In genomic region chr1:155070392-155070700, GRCh38 we compare ENCODE assay signal across 11 cellular contexts. TPM values are rescaled to one million over a fixed set of nuclear protein-coding genes. Genes with fewer than 3 reads are reported as not detected.
DNase-seq lines count a peak whose midpoint lies in the region; ATAC-seq, FAIRE-seq and TF ChIP-seq lines count a peak whose summit lies in the region.
"Had no signal": no experiment of that assay in that cellular context is flagged by ENCODE, and none has a peak within 500 bp of the region (broad histone marks: within the 10 kb centered on the region; RNA-seq: fewer than 3 reads in every experiment).

No MANE protein-coding gene starts in this region.

- H3K36me3 ChIP-seq in HUES64 (ENCODE audit: insufficient read depth, low read length) (peaks cover 23% of the 10 kb centered on the region), duodenal mucosa (ENCODE audit: control insufficient read depth in 1 of 2, insufficient read depth in 2 of 2, low read length in 2 of 2) (peaks cover 0 to 18% of the 10 kb centered on the region in 2 donors)
- peaks cover 0 to 21% (median 0%) of the 10 kb centered on the region in 3 experiments for H3K36me3 ChIP-seq in naive thymus-derived CD4-positive, alpha-beta T cell (ENCODE audit: control insufficient read depth in 2 of 3, insufficient read depth in 3 of 3, low read length in 3 of 3)

- 77% methylated on average over 10 of the region's 13 CpGs for WGBS in A549 (ENCODE audit: missing lambda C conversion rate)
- WGBS in HUES64 = 6% methylated on average over 13 of the region's 13 CpGs

- no peak for TF ChIP-seq EP300 in A549 (IDR thresholded peaks at IDR 0.05)

- H3K36me3 Mint-ChIP-seq in naive thymus-derived CD4-positive, alpha-beta T cell = peaks cover 0 to 11% (median 0%) of the 10 kb centered on the region in 5 donors

- H3K27me3 Mint-ChIP-seq in naive thymus-derived CD4-positive, alpha-beta T cell = peaks cover 0 to 9% (median 0%) of the 10 kb centered on the region in 5 donors

- TF ChIP-seq RAD21 in A549 (conservative IDR thresholded peaks at IDR 0.05 in 1 of 2, IDR thresholded peaks at IDR 0.05 in 1 of 2) = no peak

- CTCF ChIA-PET in A549 (lab: Yijun Ruan, JAX) = interaction anchor here (1.0 to 27.3 kb wide), 6 partner anchors 10 to 104 kb away, joined by 3 to 350 read pairs (median 8); partner anchors contain the start of genes ADAM15 and EFNA4
- CTCF ChIA-PET in naive thymus-derived CD4-positive, alpha-beta T cell (lab: Charles Lee) = interaction anchor here (0.6 to 3.4 kb wide), 6 partner anchors 9 to 139 kb away, joined by 3 to 25 read pairs (median 3); partner anchors contain the start of gene ADAM15

- H3K9me3 ChIP-seq in A549 (no peaks in the 10 kb centered on the region), HUES64 (ENCODE audit: insufficient read depth, low read depth, low read length) (no peaks in the 10 kb centered on the region), duodenal mucosa (ENCODE audit: control insufficient read depth in 1 of 2, low read length in 2 of 2) (no peaks in the 10 kb centered on the region)
- H3K9me3 ChIP-seq in naive thymus-derived CD4-positive, alpha-beta T cell (ENCODE audit: control insufficient read depth in 2 of 3, low read length in 3 of 3) = no peaks in the 10 kb centered on the region

- H3K4me3 ChIP-seq in A549 (peak overlapping the region; percentile 34), HUES64 (ENCODE audit: low read length) (peak overlapping the region; percentile 56), duodenal mucosa (ENCODE audit: low read depth in 1 of 2, low read length in 2 of 2) (peak overlapping the region; percentile 60 to 64)
- H3K4me3 ChIP-seq in naive thymus-derived CD4-positive, alpha-beta T cell (ENCODE audit: low read length) = peak overlapping the region; percentile 56

- ATAC-seq in A549 (no peak), HG03025 (IDR thresholded peaks at IDR 0.05; ENCODE audit: low FRiP score, unreplicated experiment) (no peak)
- ATAC-seq in naive thymus-derived CD4-positive, alpha-beta T cell = no peak

- H3K4me1 Mint-ChIP-seq in naive thymus-derived CD4-positive, alpha-beta T cell = peaks cover 17 to 48% (median 42%) of the 10 kb centered on the region in 7 donors

- H3K4me1 ChIP-seq in A549 (0 out of 3 replicates have a peak, but pooled peaks cover 12% of the 10 kb centered on the region), HUES64 (ENCODE audit: insufficient read depth, low read length) (peaks cover 23% of the 10 kb centered on the region), duodenal mucosa (ENCODE audit: control insufficient read depth in 1 of 2, insufficient read depth in 2 of 2, low read length in 2 of 2) (peaks cover 14 to 24% of the 10 kb centered on the region in 2 donors)
- H3K4me1 ChIP-seq in naive thymus-derived CD4-positive, alpha-beta T cell (ENCODE audit: control insufficient read depth in 2 of 2, insufficient read depth in 2 of 2, low read length in 2 of 2) = peaks cover 6 to 16% of the 10 kb centered on the region in 2 donors

- POLR2A ChIA-PET in A549 (lab: Yijun Ruan, JAX) = interaction anchor here (0.7 to 1.6 kb wide), 3 partner anchors 14 to 123 kb away, joined by 3 to 4 read pairs (median 4); no protein-coding TSS in a partner anchor
- POLR2A ChIA-PET in naive thymus-derived CD4-positive, alpha-beta T cell (lab: Charles Lee) = interaction anchor here (0.7 to 1.6 kb wide), 4 partner anchors 8 to 30 kb away, joined by 3 to 4 read pairs (median 4); partner anchors contain the start of gene EFNA3

- peak overlapping the region in 3 of 9 donors; percentile 26 to 64 (median 63) for H3K27ac Mint-ChIP-seq in naive thymus-derived CD4-positive, alpha-beta T cell

- no peak for TF ChIP-seq POLR2A in A549 (IDR thresholded peaks at IDR 0.05; ENCODE audit: low read length)

- DNase-seq in A549 (ENCODE audit: low read depth in 1 of 2, low spot score in 1 of 2) (no peak), HUDEP-2 (lab: John Stamatoyannopoulos, UW; ENCODE audit: unreplicated experiment in 76 of 76) (no peak), KG1 (lab: John Stamatoyannopoulos, UW) (no peak)
- DNase-seq in naive thymus-derived CD4-positive, alpha-beta T cell = no peak
- no peak for DNase-seq in effector CD4-positive, alpha-beta T cell
- DNase-seq: NCI-H1436 treated with DMSO at 0.1 percent for 48 hours had no signal

- H3K27me3 ChIP-seq in HUES64 (ENCODE audit: insufficient read depth, low read length) = peaks cover 28% of the 10 kb centered on the region
- H3K27me3 ChIP-seq in duodenal mucosa (ENCODE audit: control insufficient read depth in 1 of 2, insufficient read depth in 2 of 2, low read length in 2 of 2) = no peaks in the 10 kb centered on the region
- no peaks in the 10 kb centered on the region for H3K27me3 ChIP-seq in naive thymus-derived CD4-positive, alpha-beta T cell (ENCODE audit: control insufficient read depth in 2 of 2, insufficient read depth in 2 of 2, low read length in 2 of 2)

- H3K9ac ChIP-seq in HUES64 (ENCODE audit: low read depth, low read length) = 0 out of 2 replicates have a peak overlapping the region, but pooled peaks have one; percentile 10
- peak overlapping the region; percentile 49 to 63 for H3K9ac ChIP-seq in duodenal mucosa (ENCODE audit: low read depth in 1 of 2, low read length in 2 of 2)

- peak overlapping the region; percentile 71 for H3K4me2 ChIP-seq in A549

- no peak for TF ChIP-seq CTCF in A549 (IDR thresholded peaks at IDR 0.05)

- H3K4me3 Mint-ChIP-seq in naive thymus-derived CD4-positive, alpha-beta T cell = peak overlapping the region in 9 of 10 donors; percentile 53 to 77 (median 56)

- peak overlapping the region in 1 of 2 experiments; percentile 51; a peak in 2 of 6 replicates for H3K27ac ChIP-seq in A549
- no peak overlapping the region for H3K27ac ChIP-seq in HUES64 (ENCODE audit: low read depth, low read length)
- H3K27ac ChIP-seq in duodenal mucosa (ENCODE audit: low read depth, low read length) = no peak overlapping the region
- H3K27ac ChIP-seq in naive thymus-derived CD4-positive, alpha-beta T cell (ENCODE audit: low read depth, low read length) = peak overlapping the region; percentile 66

- intact Hi-C loops in naive thymus-derived CD4-positive, alpha-beta T cell (cut with micrococcal nuclease) = no loop called here

- no peaks in the 10 kb centered on the region for H3K9me3 Mint-ChIP-seq in naive thymus-derived CD4-positive, alpha-beta T cell

- FAIRE-seq in A549 (lab: Jason Lieb, UNC) = no peak
- FAIRE-seq: G401.6 had no signal

TF ChIP-seq in A549, 52 proteins besides CTCF, POLR2A, EP300 and RAD21 (continues in another document):
- TF ChIP-seq MYC (IDR thresholded peaks at IDR 0.05; ENCODE audit: borderline replicate concordance, low read length) (no peak), SREBF2 (IDR thresholded peaks at IDR 0.05) (no peak), JUNB (IDR thresholded peaks at IDR 0.05) (no peak)

RNA-seq across cellular contexts. Expression of gene EFNA4, which starts 6.8 kb away (rescaled TPM):
- 3.1 and 4.9 TPM in 2 replicates for polyA plus RNA-seq in A549 (2011; rRNA removed)
- polyA plus RNA-seq in A549 (2012; cell fraction: cytosol; rRNA removed) = 5.3 and 7.4 TPM in 2 replicates
- polyA plus RNA-seq in A549 (2012; cell fraction: nucleus; rRNA removed) = 6.7 and 7.0 TPM in 2 replicates
- 6.1 to 8.7 TPM (median 7.5 TPM) in 3 replicates for polyA plus RNA-seq in A549 (2017; fragmentation: RNase III; extraction: RNeasy Plus Mini Kit Qiagen cat#74134 plus additional on column Dnase treatment)
- polyA minus RNA-seq in A549 (2011; rRNA and poly(A)+ RNA removed) = 4.5 and 5.9 TPM in 2 replicates
- polyA plus RNA-seq in HUES64 (2013, experiment 1 of 2) = 23.3 TPM
- polyA plus RNA-seq in HUES64 (2013, experiment 2 of 2) = 23.0 TPM
- 1 to 10 TPM; 3.9 to 9.4 (median 7.7) TPM for total RNA-seq in naive thymus-derived CD4-positive, alpha-beta T cell
- 1 to 10 TPM; 2.1 to 3.9 TPM for polyA plus RNA-seq in naive thymus-derived CD4-positive, alpha-beta T cell

RNA-seq across cellular contexts. Expression of gene EFNA3, which starts 8.3 kb away (rescaled TPM):
- polyA plus RNA-seq in A549 (2011; rRNA removed) (1.9 and 2.6 TPM in 2 replicates), A549 (2017; fragmentation: RNase III; extraction: RNeasy Plus Mini Kit Qiagen cat#74134 plus additional on column Dnase treatment) (2.0 to 3.2 TPM (median 2.7 TPM) in 3 replicates)
- polyA plus RNA-seq in A549 (2012; cell fraction: cytosol; rRNA removed) = 2.6 and 3.0 TPM in 2 replicates
- polyA plus RNA-seq in A549 (2012; cell fraction: nucleus; rRNA removed) = 2.7 and 3.3 TPM in 2 replicates
- polyA minus RNA-seq in A549 (2011; rRNA and poly(A)+ RNA removed) = 2.6 and 4.0 TPM in 2 replicates
- polyA plus RNA-seq in HUES64 (2013, experiment 1 of 2) = 4.6 TPM
- 7.0 TPM for polyA plus RNA-seq in HUES64 (2013, experiment 2 of 2)
- 1 to 10 TPM in 4 of 5 experiments, under 1 TPM in 1; 0.42 to 4.0 (median 2.7) TPM for total RNA-seq in naive thymus-derived CD4-positive, alpha-beta T cell
- under 1 TPM; 0.51 to 0.72 TPM for polyA plus RNA-seq in naive thymus-derived CD4-positive, alpha-beta T cell

RNA-seq across cellular contexts. Expression of gene ADAM15, which starts 19.2 kb away (rescaled TPM):
- polyA plus RNA-seq in A549 (2011; rRNA removed) = 25.6 and 33.6 TPM in 2 replicates
- polyA plus RNA-seq in A549 (2012; cell fraction: cytosol; rRNA removed) = 48.4 and 71.3 TPM in 2 replicates
- 165 and 205 TPM in 2 replicates for polyA plus RNA-seq in A549 (2012; cell fraction: nucleus; rRNA removed)
- polyA plus RNA-seq in A549 (2017; fragmentation: RNase III; extraction: RNeasy Plus Mini Kit Qiagen cat#74134 plus additional on column Dnase treatment) = 33.0 to 35.2 TPM (median 34.2 TPM) in 3 replicates
- 66.5 and 71.0 TPM in 2 replicates for polyA minus RNA-seq in A549 (2011; rRNA and poly(A)+ RNA removed)
- 15.1 TPM for polyA plus RNA-seq in HUES64 (2013, experiment 1 of 2)
- 20.0 TPM for polyA plus RNA-seq in HUES64 (2013, experiment 2 of 2)
- total RNA-seq in naive thymus-derived CD4-positive, alpha-beta T cell = 10 to 100 TPM; 16.9 to 53.7 (median 28.8) TPM
- 1 to 10 TPM; 5.8 to 8.5 TPM for polyA plus RNA-seq in naive thymus-derived CD4-positive, alpha-beta T cell

RNA-seq across cellular contexts. Expression of gene DCST1, which starts 36.7 kb away (rescaled TPM):
- polyA plus RNA-seq in A549 (2011; rRNA removed) (0.06 TPM in 1 of 2 replicates, not detected in the other), A549 (2017; fragmentation: RNase III; extraction: RNeasy Plus Mini Kit Qiagen cat#74134 plus additional on column Dnase treatment) (not detected in 3 replicates)
- polyA plus RNA-seq in A549 (2012; cell fraction: cytosol; rRNA removed) = 0.03 and 0.04 TPM in 2 replicates
- 0.08 TPM in 1 of 2 replicates, not detected in the other for polyA plus RNA-seq in A549 (2012; cell fraction: nucleus; rRNA removed)
- 0.25 TPM in 1 of 2 replicates, not detected in the other for polyA minus RNA-seq in A549 (2011; rRNA and poly(A)+ RNA removed)
- not detected for polyA plus RNA-seq in HUES64 (2013, experiment 1 of 2)
- polyA plus RNA-seq in HUES64 (2013, experiment 2 of 2) = not detected
- total RNA-seq in naive thymus-derived CD4-positive, alpha-beta T cell = under 1 TPM in 3 of 5 experiments, not detected in 2; 0.19 to 0.78 (median 0.42) TPM
- polyA plus RNA-seq in naive thymus-derived CD4-positive, alpha-beta T cell = not detected
- total RNA-seq: kidney epithelial cell had no signal

RNA-seq across cellular contexts. Expression of gene DCST2, which starts 36.8 kb away (rescaled TPM):
- polyA plus RNA-seq in A549 (2011; rRNA removed) (1.0 and 1.5 TPM in 2 replicates), A549 (2017; fragmentation: RNase III; extraction: RNeasy Plus Mini Kit Qiagen cat#74134 plus additional on column Dnase treatment) (0.23 to 0.46 TPM (median 0.43 TPM) in 3 replicates)
- 0.63 and 0.76 TPM in 2 replicates for polyA plus RNA-seq in A549 (2012; cell fraction: cytosol; rRNA removed)
- 6.2 and 11.1 TPM in 2 replicates for polyA plus RNA-seq in A549 (2012; cell fraction: nucleus; rRNA removed)
- polyA minus RNA-seq in A549 (2011; rRNA and poly(A)+ RNA removed) = 0.73 and 0.83 TPM in 2 replicates
- polyA plus RNA-seq in HUES64 (2013, experiment 1 of 2) = not detected
- 0.51 TPM for polyA plus RNA-seq in HUES64 (2013, experiment 2 of 2)
- total RNA-seq in naive thymus-derived CD4-positive, alpha-beta T cell = 1 to 10 TPM in 4 of 5 experiments, under 1 TPM in 1; 0.22 to 3.3 (median 2.4) TPM
- polyA plus RNA-seq in naive thymus-derived CD4-positive, alpha-beta T cell = not detected
- total RNA-seq: kidney epithelial cell had no signal
